17 cellular contexts compared by ENCODE assay signal in the genomic region with DNA sequence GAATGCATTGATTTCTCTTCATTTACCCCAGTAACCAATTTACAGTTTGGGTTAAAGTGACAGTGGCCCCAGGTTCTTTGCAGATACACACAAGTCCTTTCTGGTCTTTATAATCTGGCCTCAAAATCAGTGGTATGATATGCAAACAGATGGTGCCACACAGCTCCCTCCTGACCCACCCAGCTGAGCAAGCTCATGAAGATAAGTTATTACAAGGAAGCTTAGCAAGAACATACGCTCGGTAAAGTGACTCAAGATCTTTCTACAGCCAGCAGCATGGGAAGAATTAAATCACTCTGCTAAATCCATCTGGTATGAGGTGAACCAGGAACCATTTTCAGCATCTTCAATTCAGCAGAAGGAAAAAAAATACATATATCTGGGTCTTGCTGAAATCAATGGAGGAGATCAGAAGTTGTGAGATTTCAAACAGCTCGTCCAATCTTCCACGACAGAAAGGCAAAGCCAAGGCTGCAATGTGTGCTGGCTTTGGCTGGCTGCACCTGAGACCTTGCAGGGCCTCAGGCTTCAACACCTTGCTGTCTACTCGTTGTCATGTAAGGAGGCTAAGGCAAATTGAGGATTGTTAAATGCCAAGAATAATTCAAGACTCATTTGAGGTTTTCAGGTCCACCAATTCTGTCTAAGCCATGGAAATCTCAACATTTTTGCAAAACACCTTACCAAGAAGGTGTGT.
"Had no signal": no experiment of that assay in that cellular context is flagged by ENCODE, and none has a peak within 500 bp of the region (broad histone marks: within the 10 kb centered on the region; RNA-seq: fewer than 3 reads in every experiment).

No MANE protein-coding gene starts in this region.

- DNase-seq: activated CD4-positive, alpha-beta T cell treated with anti-CD3 and anti-CD28 coated beads, Interleukin-2, amount 50 U/mL, for 4 hours; activated CD4-positive, CD25-positive, alpha-beta regulatory T cell treated with anti-CD3 and anti-CD28 coated beads, Interleukin-2, amount 50 U/mL, for 72 hours; activated CD8-positive, alpha-beta memory T cell treated with anti-CD3 and anti-CD28 coated beads, Interleukin-2, amount 10 ng/mL, durations not matched to agents 7 days and 5 days; activated naive CD8-positive, alpha-beta T cell treated with anti-CD3 and anti-CD28 coated beads, Interleukin-2, amount 10 ng/mL, durations not matched to agents 7 days and 5 days; activated T-cell treated with anti-CD3 and anti-CD28 coated beads, Interleukin-2, amount 50 U/mL, for 48 hours; aorta; dorsolateral prefrontal cortex; foreskin fibroblast; immature natural killer cell; mesenchymal stem cell; stimulated activated CD4-positive, alpha-beta T cell treated with anti-CD3 and anti-CD28 coated beads, Interleukin-4, amount 100 ng/mL, for 1 hour; stimulated activated CD8-positive, alpha-beta memory T cell treated with anti-CD3 and anti-CD28 coated beads, Interleukin-4, amount 100 ng/mL, for 48 hours; T-helper 1 cell; thyroid gland had no signal

- H3K27me3 ChIP-seq: dorsolateral prefrontal cortex, esophagus muscularis mucosa, thyroid gland had no signal

- H3K9me3 ChIP-seq: esophagus muscularis mucosa, thyroid gland had no signal

- H3K27ac Mint-ChIP-seq: activated CD8-positive, alpha-beta memory T cell treated with anti-CD3 and anti-CD28 coated beads, Interleukin-2, amount 10 ng/mL, durations not matched to agents 7 days and 5 days; activated naive CD8-positive, alpha-beta T cell treated with anti-CD3 and anti-CD28 coated beads, Interleukin-2, amount 10 ng/mL, durations not matched to agents 7 days and 5 days; immature natural killer cell had no signal

- H3K9me3 Mint-ChIP-seq: activated naive CD8-positive, alpha-beta T cell treated with anti-CD3 and anti-CD28 coated beads, Interleukin-2, amount 10 ng/mL, durations not matched to agents 7 days and 5 days; immature natural killer cell; neural crest cell had no signal

- H3K36me3 ChIP-seq: esophagus muscularis mucosa, thyroid gland had no signal

- H3K4me3 ChIP-seq: dorsolateral prefrontal cortex, esophagus muscularis mucosa, thyroid gland had no signal

- H3K4me3 Mint-ChIP-seq: activated CD8-positive, alpha-beta memory T cell treated with anti-CD3 and anti-CD28 coated beads, Interleukin-2, amount 10 ng/mL, durations not matched to agents 7 days and 5 days; activated naive CD8-positive, alpha-beta T cell treated with anti-CD3 and anti-CD28 coated beads, Interleukin-2, amount 10 ng/mL, durations not matched to agents 7 days and 5 days; immature natural killer cell; neural crest cell had no signal

- H3K27ac ChIP-seq: esophagus muscularis mucosa, thyroid gland had no signal

- H3K4me1 ChIP-seq: esophagus muscularis mucosa, thyroid gland had no signal

- ATAC-seq: activated CD8-positive, alpha-beta memory T cell treated with anti-CD3 and anti-CD28 coated beads, Interleukin-2, amount 10 ng/mL, durations not matched to agents 7 days and 5 days; left lobe of liver had no signal

- H3K27me3 Mint-ChIP-seq: activated CD8-positive, alpha-beta memory T cell treated with anti-CD3 and anti-CD28 coated beads, Interleukin-2, amount 10 ng/mL, durations not matched to agents 7 days and 5 days; activated naive CD8-positive, alpha-beta T cell treated with anti-CD3 and anti-CD28 coated beads, Interleukin-2, amount 10 ng/mL, durations not matched to agents 7 days and 5 days had no signal

- H3K4me1 Mint-ChIP-seq: neural crest cell had no signal
